26 cellular contexts compared by ENCODE assay signal in the genomic region with DNA sequence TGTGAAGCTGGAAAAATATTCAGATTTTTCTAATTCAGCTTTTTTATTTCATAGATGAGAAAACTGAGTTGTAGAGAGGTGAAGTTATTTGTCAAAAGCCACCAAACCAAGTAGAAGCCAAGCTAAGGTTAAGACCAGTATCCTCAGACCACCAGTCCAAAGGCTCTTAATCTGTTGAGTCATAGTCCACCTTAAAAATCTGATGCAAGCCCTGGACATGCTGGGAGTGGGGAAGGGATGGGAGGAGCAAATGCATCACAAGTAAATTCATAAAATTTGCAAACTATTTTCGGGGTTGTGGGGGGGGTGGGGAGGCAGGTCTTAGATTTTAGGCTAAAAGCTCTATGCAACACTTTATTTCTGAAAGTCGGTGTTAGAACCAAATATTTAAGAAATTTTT.
A peak's percentile ranks its signal among the peaks of the same experiment; 100 is the strongest.
DNase-seq lines count a peak whose midpoint lies in the region; ATAC-seq and TF ChIP-seq lines count a peak whose summit lies in the region.
"Had no signal": no experiment of that assay in that cellular context is flagged by ENCODE, and none has a peak within 500 bp of the region (broad histone marks: within the 10 kb centered on the region; RNA-seq: fewer than 3 reads in every experiment).

No MANE protein-coding gene starts in this region.

- no peaks in the 10 kb centered on the region for H3K36me3 Mint-ChIP-seq in effector memory CD8-positive, alpha-beta T cell (ENCODE audit: insufficient read depth)
- H3K36me3 Mint-ChIP-seq: activated naive CD8-positive, alpha-beta T cell; CD4-positive, CD25-positive, alpha-beta regulatory T cell; stimulated activated effector memory CD8-positive, alpha-beta T cell treated with anti-CD3 and anti-CD28 coated beads, Interleukin-12 subunit alpha, Interleukin-12 subunit beta, amount 100 ng/mL, for 72 hours had no signal

- H3K9me3 ChIP-seq in adipocyte (ENCODE audit: control insufficient read depth, low read length) (no peaks in the 10 kb centered on the region), thoracic aorta (no peaks in the 10 kb centered on the region)
- H3K9me3 ChIP-seq: right lobe of liver, upper lobe of right lung had no signal

- H3K4me1 Mint-ChIP-seq in effector memory CD8-positive, alpha-beta T cell (ENCODE audit: low read depth in 2 of 2) = no peaks in the 10 kb centered on the region
- H3K4me1 Mint-ChIP-seq: CD4-positive, CD25-positive, alpha-beta regulatory T cell; stimulated activated effector memory CD8-positive, alpha-beta T cell treated with anti-CD3 and anti-CD28 coated beads, Interleukin-12 subunit alpha, Interleukin-12 subunit beta, amount 100 ng/mL, for 72 hours had no signal

- peak; percentile 5 for DNase-seq in HT1080 (ENCODE audit: low read depth)
- peak; percentile 52 for DNase-seq in adipocyte (ENCODE audit: low read depth)
- DNase-seq in fibroblast of peridontal ligament (ENCODE audit: extremely low read depth) = peak; percentile 55
- no peak for DNase-seq in thoracic aorta (ENCODE audit: low spot score)
- DNase-seq in GM03348 (ENCODE audit: low spot score) = no peak
- no peak for DNase-seq in SKM-1 (lab: John Stamatoyannopoulos, UW; ENCODE audit: unreplicated experiment)
- no peak for DNase-seq in effector memory CD8-positive, alpha-beta T cell
- DNase-seq: activated CD4-positive, alpha-beta T cell treated with anti-CD3 and anti-CD28 coated beads for 1 hour; activated CD8-positive, alpha-beta T cell treated with anti-CD3 and anti-CD28 coated beads for 36 hours; CD4-positive, CD25-positive, alpha-beta regulatory T cell; foreskin melanocyte; GOT3; hippocampal formation; left colon; NCI-H1048; NCI-H187 treated with DMSO at 0.1 percent for 48 hours; right lobe of liver; stimulated activated CD4-positive, alpha-beta T cell treated with anti-CD3 and anti-CD28 coated beads, Interleukin-4, amount 100 ng/mL, for 24 hours; substantia nigra; T-helper 2 cell; upper lobe of right lung had no signal

- H3K9me3 Mint-ChIP-seq in effector memory CD8-positive, alpha-beta T cell = peaks cover 4 to 5% of the 10 kb centered on the region in 2 donors

- H3K27me3 ChIP-seq in adipocyte (replicated peaks; ENCODE audit: control insufficient read depth, insufficient read depth, low read length) (peaks cover 12% of the 10 kb centered on the region), thoracic aorta (replicated peaks; ENCODE audit: insufficient read depth) (no peaks in the 10 kb centered on the region)
- H3K27me3 ChIP-seq: right lobe of liver, upper lobe of right lung had no signal

- H3K4me1 ChIP-seq in adipocyte (ENCODE audit: control insufficient read depth, insufficient read depth, low read length) = peaks cover 15% of the 10 kb centered on the region
- peaks cover 27 to 73% of the 10 kb centered on the region in 2 donors for H3K4me1 ChIP-seq in thoracic aorta (ENCODE audit: control insufficient read depth in 1 of 2, low read depth in 2 of 2)
- H3K4me1 ChIP-seq: right lobe of liver had no signal

- H3K4me3 ChIP-seq in adipocyte (ENCODE audit: low read length) (peak overlapping the region; percentile 18), thoracic aorta (no peak overlapping the region)
- H3K4me3 ChIP-seq: right lobe of liver, SK-N-MC, upper lobe of right lung had no signal

- no peak overlapping the region for H3K4me3 Mint-ChIP-seq in effector memory CD8-positive, alpha-beta T cell
- H3K4me3 Mint-ChIP-seq: activated CD8-positive, alpha-beta T cell treated with anti-CD3 and anti-CD28 coated beads for 36 hours; activated naive CD8-positive, alpha-beta T cell; CD4-positive, CD25-positive, alpha-beta regulatory T cell; stimulated activated effector memory CD8-positive, alpha-beta T cell treated with anti-CD3 and anti-CD28 coated beads, Interleukin-12 subunit alpha, Interleukin-12 subunit beta, amount 100 ng/mL, for 72 hours had no signal

- no peak overlapping the region for H3K9ac ChIP-seq in adipocyte (ENCODE audit: low read length)

- H3K36me3 ChIP-seq in adipocyte (ENCODE audit: control insufficient read depth, insufficient read depth, low read length, severe bottlenecking) (no peaks in the 10 kb centered on the region), thoracic aorta (no peaks in the 10 kb centered on the region)
- H3K36me3 ChIP-seq: right lobe of liver, upper lobe of right lung had no signal

- ATAC-seq in thoracic aorta (ENCODE audit: insufficient number of reproducible peaks, low FRiP score, low read depth) = no peak
- no peak for ATAC-seq in effector memory CD8-positive, alpha-beta T cell (replicated peaks)
- ATAC-seq: activated CD8-positive, alpha-beta T cell treated with anti-CD3 and anti-CD28 coated beads for 36 hours; left colon; right lobe of liver; stimulated activated effector memory CD8-positive, alpha-beta T cell treated with anti-CD3 and anti-CD28 coated beads, Interleukin-12 subunit alpha, Interleukin-12 subunit beta, amount 100 ng/mL, for 72 hours; upper lobe of right lung had no signal

- no peak for TF ChIP-seq CTCF in thoracic aorta (IDR thresholded peaks at IDR 0.05)

- peak overlapping the region; percentile 31 to 55 for H3K27ac ChIP-seq in thoracic aorta
- H3K27ac ChIP-seq: right lobe of liver, RWPE1, SK-N-MC, upper lobe of right lung had no signal

- H3K27me3 Mint-ChIP-seq in effector memory CD8-positive, alpha-beta T cell = no peaks in the 10 kb centered on the region
- H3K27me3 Mint-ChIP-seq: activated naive CD8-positive, alpha-beta T cell; CD4-positive, CD25-positive, alpha-beta regulatory T cell had no signal

- H3K27ac Mint-ChIP-seq in effector memory CD8-positive, alpha-beta T cell = no peak overlapping the region
- H3K27ac Mint-ChIP-seq: activated CD8-positive, alpha-beta T cell treated with anti-CD3 and anti-CD28 coated beads for 36 hours; activated naive CD8-positive, alpha-beta T cell; activated T-helper 2 cell treated with anti-CD3 and anti-CD28 coated beads, Interferon-gamma antibody, Interleukin-2, Interleukin-4, amounts not matched to agents 10 μg/mL and 5 μg/mL and 100 μg/mL, durations not matched to agents 14 hours and 24 hours and 36 hours; CD4-positive, CD25-positive, alpha-beta regulatory T cell; stimulated activated effector memory CD8-positive, alpha-beta T cell treated with anti-CD3 and anti-CD28 coated beads, Interleukin-12 subunit alpha, Interleukin-12 subunit beta, amount 100 ng/mL, for 72 hours had no signal

Comparison
In these comparisons a context has a peak if more than half of its experiments do, and no peak if none do; other contexts are left out.
1. DNase-seq: peak in HT1080 (single experiment), adipocyte (single experiment) and fibroblast of peridontal ligament (single experiment); none in thoracic aorta (single experiment), GM03348 (single experiment), SKM-1 (single experiment) and effector memory CD8-positive, alpha-beta T cell (0 of 3).